Comparison of ENCODE assay signal across 10 cellular contexts in the genomic region with DNA sequence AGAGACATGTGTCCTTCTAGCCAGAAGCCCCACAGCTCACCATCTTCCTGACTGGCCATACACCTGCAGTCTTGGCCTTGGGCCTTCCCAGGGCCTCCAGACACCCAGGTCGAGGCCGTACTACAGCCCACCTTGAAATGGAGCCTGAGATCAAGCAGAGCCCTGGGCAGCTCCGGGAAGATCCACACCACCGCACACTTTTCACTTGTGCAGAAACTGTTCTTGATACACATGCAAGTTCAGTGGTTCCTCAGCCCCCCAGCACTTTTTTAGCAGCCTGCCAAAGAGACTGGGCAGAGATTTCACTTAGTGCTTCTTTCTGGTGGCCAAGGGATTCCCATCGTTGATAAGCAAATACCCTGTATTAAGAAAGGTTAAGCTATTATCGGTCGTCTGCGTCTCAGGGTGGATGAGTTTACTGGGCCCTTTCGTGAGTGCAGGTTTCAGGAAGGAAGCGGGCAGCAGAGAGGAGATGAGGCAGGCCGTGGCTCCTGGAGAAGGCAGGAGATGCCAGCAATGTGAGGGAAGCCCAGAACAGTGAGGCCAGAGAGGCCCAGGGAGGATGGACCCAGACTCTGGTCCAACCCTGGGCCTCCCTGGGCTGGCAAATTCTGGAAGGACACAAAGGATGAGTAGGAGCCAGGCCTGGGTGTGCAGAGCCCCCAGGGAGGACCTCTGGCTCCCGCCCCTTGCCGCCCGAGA. TPM values are rescaled to one million over a fixed set of nuclear protein-coding genes. Genes with fewer than 3 reads are reported as not detected.
DNase-seq lines count a peak whose midpoint lies in the region; ATAC-seq and TF ChIP-seq lines count a peak whose summit lies in the region.
"Had no signal": no experiment of that assay in that cellular context is flagged by ENCODE, and none has a peak within 500 bp of the region (broad histone marks: within the 10 kb centered on the region; RNA-seq: fewer than 3 reads in every experiment).

No MANE protein-coding gene starts in this region.

- H3K4me1 ChIP-seq in liver (ENCODE audit: control insufficient read depth in 4 of 4, insufficient read depth in 4 of 4, low read length in 3 of 4) (peaks cover 0 to 4% (median under 1%) of the 10 kb centered on the region in 4 donors), thyroid gland (peaks cover 30 to 69% of the 10 kb centered on the region in 2 donors)

- H3K36me3 ChIP-seq in liver (ENCODE audit: control insufficient read depth in 4 of 4, insufficient read depth in 3 of 4, low read depth in 1 of 4, low read length in 3 of 4) (no peaks in the 10 kb centered on the region), thyroid gland (no peaks in the 10 kb centered on the region)

- H3K4me1 Mint-ChIP-seq in WTC11 = peaks cover 27% of the 10 kb centered on the region

- CTCF ChIA-PET in WTC11 (lab: Charles Lee) = interaction anchor here (1.3 to 1.9 kb wide), 4 partner anchors 10 to 64 kb away, joined by 3 to 10 read pairs (median 6); a partner anchor contains a TSS
- CTCF ChIA-PET in HEK293T (lab: Yijun Ruan, JAX) = no interaction called here

- DNase-seq in NOMO-1 (lab: John Stamatoyannopoulos, UW; ENCODE audit: unreplicated experiment in 2 of 2) = peak; percentile 19 to 23
- no peak for DNase-seq in NOMO-1 treated with dmso at 0.1 percent for 144 hours (lab: John Stamatoyannopoulos, UW; ENCODE audit: unreplicated experiment)
- no peak for DNase-seq in WTC11 (ENCODE audit: low spot score)
- no peak for DNase-seq in thyroid gland
- no peak for DNase-seq in NCI-H1694 (lab: John Stamatoyannopoulos, UW)
- DNase-seq in activated CD4-positive, alpha-beta T cell treated with anti-CD3 and anti-CD28 coated beads for 1 hour = no peak
- DNase-seq in HEK293T (ENCODE audit: extremely low spot score) = no peak
- DNase-seq: stimulated activated CD4-positive, alpha-beta T cell treated with anti-CD3 and anti-CD28 coated beads, Interleukin-2, amount 100 ng/mL, for 24 hours had no signal

- no peak overlapping the region for H3K9ac ChIP-seq in liver (ENCODE audit: low read depth in 1 of 2, low read length in 2 of 2)

- WGBS in liver = 89% methylated on average over 14 of the region's 14 CpGs
- 90 to 93% methylated on average over 10 to 13 of the region's 14 CpGs for WGBS in thyroid gland, 2 donors

- H3K36me3 Mint-ChIP-seq in WTC11 = no peaks in the 10 kb centered on the region

- intact Hi-C loops in thyroid gland (cut with DNase I) = no loop called here

- H3K9me3 Mint-ChIP-seq in WTC11 = no peaks in the 10 kb centered on the region

- TF ChIP-seq RAD21 in liver (IDR thresholded peaks at IDR 0.05) = no peak

- H3K27me3 Mint-ChIP-seq in WTC11 (ENCODE audit: low read depth) = no peaks in the 10 kb centered on the region

- POLR2A ChIA-PET in WTC11 (lab: Charles Lee) (interaction anchor here (1.0 kb wide), 1 partner anchor 10 kb away, joined by 4 read pairs; no protein-coding TSS in a partner anchor), HEK293T (lab: Yijun Ruan, JAX) (interaction anchor here (1.3 kb wide), 1 partner anchor 11 kb away, joined by 4 read pairs; no protein-coding TSS in a partner anchor)

- TF ChIP-seq CTCF in WTC11 (IDR thresholded peaks at IDR 0.05) (no peak), liver (IDR thresholded peaks at IDR 0.05; ENCODE audit: low read depth, low read length, missing input control) (no peak), thyroid gland (IDR thresholded peaks at IDR 0.05) (no peak)

- no peak overlapping the region for H3K4me3 ChIP-seq in liver (ENCODE audit: low read depth in 1 of 3, low read length in 3 of 3)
- no peak overlapping the region for H3K4me3 ChIP-seq in thyroid gland (replicated peaks in 1 of 3)

- H3K27me3 ChIP-seq in liver (ENCODE audit: control insufficient read depth in 4 of 4, insufficient read depth in 4 of 4, low read length in 3 of 4) (no peaks in the 10 kb centered on the region), thyroid gland (no peaks in the 10 kb centered on the region)

- H3K27ac ChIP-seq in liver (ENCODE audit: low read depth in 1 of 2, low read length in 2 of 2) (peak overlapping the region; percentile 40 to 73), thyroid gland (peak overlapping the region in 2 of 3 donors; percentile 27 to 48)

- no peak for ATAC-seq in WTC11

- H3K27ac Mint-ChIP-seq in WTC11 = peak overlapping the region; percentile 60; the same call in 1 of the 2 replicates

- no peak overlapping the region for H3K4me3 Mint-ChIP-seq in WTC11

- TF ChIP-seq POLR2A in thyroid gland (IDR thresholded peaks at IDR 0.05) = no peak

- H3K9me3 ChIP-seq in liver (ENCODE audit: control insufficient read depth in 4 of 4, low read length in 3 of 4) (no peaks in the 10 kb centered on the region), thyroid gland (no peaks in the 10 kb centered on the region)

TF ChIP-seq in WTC11, 78 proteins besides CTCF, POLR2A, EP300 and RAD21 (continues in another document):
- TF ChIP-seq, protein P1, sequence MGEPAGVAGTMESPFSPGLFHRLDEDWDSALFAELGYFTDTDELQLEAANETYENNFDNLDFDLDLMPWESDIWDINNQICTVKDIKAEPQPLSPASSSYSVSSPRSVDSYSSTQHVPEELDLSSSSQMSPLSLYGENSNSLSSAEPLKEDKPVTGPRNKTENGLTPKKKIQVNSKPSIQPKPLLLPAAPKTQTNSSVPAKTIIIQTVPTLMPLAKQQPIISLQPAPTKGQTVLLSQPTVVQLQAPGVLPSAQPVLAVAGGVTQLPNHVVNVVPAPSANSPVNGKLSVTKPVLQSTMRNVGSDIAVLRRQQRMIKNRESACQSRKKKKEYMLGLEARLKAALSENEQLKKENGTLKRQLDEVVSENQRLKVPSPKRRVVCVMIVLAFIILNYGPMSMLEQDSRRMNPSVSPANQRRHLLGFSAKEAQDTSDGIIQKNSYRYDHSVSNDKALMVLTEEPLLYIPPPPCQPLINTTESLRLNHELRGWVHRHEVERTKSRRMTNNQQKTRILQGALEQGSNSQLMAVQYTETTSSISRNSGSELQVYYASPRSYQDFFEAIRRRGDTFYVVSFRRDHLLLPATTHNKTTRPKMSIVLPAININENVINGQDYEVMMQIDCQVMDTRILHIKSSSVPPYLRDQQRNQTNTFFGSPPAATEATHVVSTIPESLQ (CRISPR knock-in tag; IDR thresholded peaks at IDR 0.05) = no peak

TF ChIP-seq in liver, 16 proteins besides CTCF, POLR2A, EP300 and RAD21 (continues in another document):
- TF ChIP-seq, protein P2, sequence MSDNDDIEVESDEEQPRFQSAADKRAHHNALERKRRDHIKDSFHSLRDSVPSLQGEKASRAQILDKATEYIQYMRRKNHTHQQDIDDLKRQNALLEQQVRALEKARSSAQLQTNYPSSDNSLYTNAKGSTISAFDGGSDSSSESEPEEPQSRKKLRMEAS (IDR thresholded peaks at IDR 0.05) = no peak
- no peak for TF ChIP-seq FOXA1 (IDR thresholded peaks at IDR 0.05)
- no peak for TF ChIP-seq GABPA (IDR thresholded peaks at IDR 0.05 in 1 of 2, conservative IDR thresholded peaks at IDR 0.05 in 1 of 2)
- TF ChIP-seq SP1 (IDR thresholded peaks at IDR 0.05) = no peak
- no peak for TF ChIP-seq HNF4A (conservative IDR thresholded peaks at IDR 0.05)
- no peak for TF ChIP-seq YY1 (IDR thresholded peaks at IDR 0.05)

TF ChIP-seq in HEK293T, 16 proteins besides CTCF, POLR2A, EP300 and RAD21:
- TF ChIP-seq ZNF384 (IDR thresholded peaks at IDR 0.05) = no peak
- no peak for TF ChIP-seq NFRKB (IDR thresholded peaks at IDR 0.05)
- no peak for TF ChIP-seq FOXM1 (IDR thresholded peaks at IDR 0.05; ENCODE audit: borderline replicate concordance)
- TF ChIP-seq HDGF (IDR thresholded peaks at IDR 0.05; ENCODE audit: borderline replicate concordance) = no peak
- TF ChIP-seq FOXK2 (IDR thresholded peaks at IDR 0.05) = no peak
- TF ChIP-seq SP1 (IDR thresholded peaks at IDR 0.05) = no peak
- no peak for TF ChIP-seq BHLHE40 (IDR thresholded peaks at IDR 0.05; ENCODE audit: borderline replicate concordance)
- no peak for TF ChIP-seq ARNT (IDR thresholded peaks at IDR 0.05)
- TF ChIP-seq L3MBTL2 (conservative IDR thresholded peaks at IDR 0.05) = no peak
- no peak for TF ChIP-seq CTBP1 (IDR thresholded peaks at IDR 0.05; ENCODE audit: borderline replicate concordance)

RNA-seq across cellular contexts. Expression of a gene that starts 11.3 kb away (rescaled TPM):
- 3.1 to 3.9 TPM (median 3.3 TPM) in 3 replicates for total RNA-seq in WTC11 (2021)
- total RNA-seq in liver = 1 to 10 TPM; 1.1 to 6.2 TPM
- polyA plus RNA-seq in liver = 1 to 10 TPM; 3.0 to 4.6 TPM
- 10 to 100 TPM; 23.0 to 39.0 (median 34.9) TPM for total RNA-seq in thyroid gland

RNA-seq across cellular contexts. Expression of a gene that starts 23.1 kb away (rescaled TPM):
- 0.55 to 0.63 TPM (median 0.62 TPM) in 3 replicates for total RNA-seq in WTC11 (2021)
- total RNA-seq in liver = not detected
- under 1 TPM; 0.05 to 0.18 TPM for polyA plus RNA-seq in liver
- total RNA-seq in thyroid gland = not detected
- total RNA-seq: A172 had no signal

RNA-seq across cellular contexts. Expression of a gene that starts 55.6 kb away (rescaled TPM):
- 5.5 to 7.8 TPM (median 6.0 TPM) in 3 replicates for total RNA-seq in WTC11 (2021)
- 1 to 10 TPM in 1 of 2 donors, under 1 TPM in 1; 0.42 to 1.3 TPM for total RNA-seq in liver
- polyA plus RNA-seq in liver = 1 to 10 TPM; 1.4 to 1.6 TPM
- total RNA-seq in thyroid gland = 1 to 10 TPM; 4.0 to 6.7 (median 5.8) TPM

RNA-seq across cellular contexts. Expression of a gene that starts 56.5 kb away (rescaled TPM):
- total RNA-seq in WTC11 (2021) (0.50 to 1.5 TPM (median 0.82 TPM) in 3 replicates), liver (1 to 10 TPM in 1 of 2 donors, under 1 TPM in 1; 0.37 to 1.4 TPM), thyroid gland (10 to 100 TPM in 3 of 4 donors, 1 to 10 TPM in 1; 4.0 to 15.6 (median 12.7) TPM)
- under 1 TPM in 1 of 2 donors, not detected in 1; 0.98 TPM for polyA plus RNA-seq in liver
- total RNA-seq: A172 had no signal

Comparison
In these comparisons a context has a peak if more than half of its experiments do, and no peak if none do; other contexts are left out.
1. DNase-seq: peak in NOMO-1 (2 of 2); none in NOMO-1 treated with dmso at 0.1 percent for 144 hours (single experiment), WTC11 (single experiment), thyroid gland (0 of 2), NCI-H1694 (single experiment), activated CD4-positive, alpha-beta T cell treated with anti-CD3 and anti-CD28 coated beads for 1 hour (single experiment) and HEK293T (single experiment).